Comparison of ENCODE assay signal across 1 cellular context in genomic region chr5:133818031-133818431, GRCh38.
TF ChIP-seq lines count a peak whose summit lies in the region.

No MANE protein-coding gene starts in this region.

TF ChIP-seq in SK-N-SH treated with all-trans-retinoic acid at 6 μM for 48 hours, 23 proteins besides CTCF, POLR2A, EP300 and RAD21 (continued from another document):
- TF ChIP-seq TSHZ2 (CRISPR knock-in tag; IDR thresholded peaks at IDR 0.05), result no peak
- no peak for TF ChIP-seq BACH2 (CRISPR knock-in tag; IDR thresholded peaks at IDR 0.05; ENCODE audit: borderline replicate concordance)
